Comparison of ENCODE assay signal across 1 cellular context in genomic region chr16:57472665-57473060, GRCh38.
TF ChIP-seq lines count a peak whose summit lies in the region.

No MANE protein-coding gene starts in this region.

TF ChIP-seq in WTC11, 78 proteins besides CTCF, POLR2A, EP300 and RAD21 (continued from another document):
- TF ChIP-seq, protein P1, sequence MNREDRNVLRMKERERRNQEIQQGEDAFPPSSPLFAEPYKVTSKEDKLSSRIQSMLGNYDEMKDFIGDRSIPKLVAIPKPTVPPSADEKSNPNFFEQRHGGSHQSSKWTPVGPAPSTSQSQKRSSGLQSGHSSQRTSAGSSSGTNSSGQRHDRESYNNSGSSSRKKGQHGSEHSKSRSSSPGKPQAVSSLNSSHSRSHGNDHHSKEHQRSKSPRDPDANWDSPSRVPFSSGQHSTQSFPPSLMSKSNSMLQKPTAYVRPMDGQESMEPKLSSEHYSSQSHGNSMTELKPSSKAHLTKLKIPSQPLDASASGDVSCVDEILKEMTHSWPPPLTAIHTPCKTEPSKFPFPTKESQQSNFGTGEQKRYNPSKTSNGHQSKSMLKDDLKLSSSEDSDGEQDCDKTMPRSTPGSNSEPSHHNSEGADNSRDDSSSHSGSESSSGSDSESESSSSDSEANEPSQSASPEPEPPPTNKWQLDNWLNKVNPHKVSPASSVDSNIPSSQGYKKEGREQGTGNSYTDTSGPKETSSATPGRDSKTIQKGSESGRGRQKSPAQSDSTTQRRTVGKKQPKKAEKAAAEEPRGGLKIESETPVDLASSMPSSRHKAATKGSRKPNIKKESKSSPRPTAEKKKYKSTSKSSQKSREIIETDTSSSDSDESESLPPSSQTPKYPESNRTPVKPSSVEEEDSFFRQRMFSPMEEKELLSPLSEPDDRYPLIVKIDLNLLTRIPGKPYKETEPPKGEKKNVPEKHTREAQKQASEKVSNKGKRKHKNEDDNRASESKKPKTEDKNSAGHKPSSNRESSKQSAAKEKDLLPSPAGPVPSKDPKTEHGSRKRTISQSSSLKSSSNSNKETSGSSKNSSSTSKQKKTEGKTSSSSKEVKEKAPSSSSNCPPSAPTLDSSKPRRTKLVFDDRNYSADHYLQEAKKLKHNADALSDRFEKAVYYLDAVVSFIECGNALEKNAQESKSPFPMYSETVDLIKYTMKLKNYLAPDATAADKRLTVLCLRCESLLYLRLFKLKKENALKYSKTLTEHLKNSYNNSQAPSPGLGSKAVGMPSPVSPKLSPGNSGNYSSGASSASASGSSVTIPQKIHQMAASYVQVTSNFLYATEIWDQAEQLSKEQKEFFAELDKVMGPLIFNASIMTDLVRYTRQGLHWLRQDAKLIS (CRISPR knock-in tag; IDR thresholded peaks at IDR 0.05; ENCODE audit: borderline replicate concordance) = no peak
- TF ChIP-seq, protein P2, sequence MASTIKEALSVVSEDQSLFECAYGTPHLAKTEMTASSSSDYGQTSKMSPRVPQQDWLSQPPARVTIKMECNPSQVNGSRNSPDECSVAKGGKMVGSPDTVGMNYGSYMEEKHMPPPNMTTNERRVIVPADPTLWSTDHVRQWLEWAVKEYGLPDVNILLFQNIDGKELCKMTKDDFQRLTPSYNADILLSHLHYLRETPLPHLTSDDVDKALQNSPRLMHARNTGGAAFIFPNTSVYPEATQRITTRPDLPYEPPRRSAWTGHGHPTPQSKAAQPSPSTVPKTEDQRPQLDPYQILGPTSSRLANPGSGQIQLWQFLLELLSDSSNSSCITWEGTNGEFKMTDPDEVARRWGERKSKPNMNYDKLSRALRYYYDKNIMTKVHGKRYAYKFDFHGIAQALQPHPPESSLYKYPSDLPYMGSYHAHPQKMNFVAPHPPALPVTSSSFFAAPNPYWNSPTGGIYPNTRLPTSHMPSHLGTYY (CRISPR knock-in tag; IDR thresholded peaks at IDR 0.05) = no peak
- no peak for TF ChIP-seq NFE2L1 (CRISPR knock-in tag; IDR thresholded peaks at IDR 0.05)
- no peak for TF ChIP-seq NR2C2 (CRISPR knock-in tag; IDR thresholded peaks at IDR 0.05)
- TF ChIP-seq PRRX2 (CRISPR knock-in tag; IDR thresholded peaks at IDR 0.05) = no peak
- TF ChIP-seq ELF4 (CRISPR knock-in tag; IDR thresholded peaks at IDR 0.05; ENCODE audit: low read depth) = no peak
- no peak for TF ChIP-seq KAT7 (CRISPR knock-in tag; IDR thresholded peaks at IDR 0.05; ENCODE audit: borderline replicate concordance)
- no peak for TF ChIP-seq JUN (CRISPR knock-in tag; IDR thresholded peaks at IDR 0.05)
